In the genomic region with DNA sequence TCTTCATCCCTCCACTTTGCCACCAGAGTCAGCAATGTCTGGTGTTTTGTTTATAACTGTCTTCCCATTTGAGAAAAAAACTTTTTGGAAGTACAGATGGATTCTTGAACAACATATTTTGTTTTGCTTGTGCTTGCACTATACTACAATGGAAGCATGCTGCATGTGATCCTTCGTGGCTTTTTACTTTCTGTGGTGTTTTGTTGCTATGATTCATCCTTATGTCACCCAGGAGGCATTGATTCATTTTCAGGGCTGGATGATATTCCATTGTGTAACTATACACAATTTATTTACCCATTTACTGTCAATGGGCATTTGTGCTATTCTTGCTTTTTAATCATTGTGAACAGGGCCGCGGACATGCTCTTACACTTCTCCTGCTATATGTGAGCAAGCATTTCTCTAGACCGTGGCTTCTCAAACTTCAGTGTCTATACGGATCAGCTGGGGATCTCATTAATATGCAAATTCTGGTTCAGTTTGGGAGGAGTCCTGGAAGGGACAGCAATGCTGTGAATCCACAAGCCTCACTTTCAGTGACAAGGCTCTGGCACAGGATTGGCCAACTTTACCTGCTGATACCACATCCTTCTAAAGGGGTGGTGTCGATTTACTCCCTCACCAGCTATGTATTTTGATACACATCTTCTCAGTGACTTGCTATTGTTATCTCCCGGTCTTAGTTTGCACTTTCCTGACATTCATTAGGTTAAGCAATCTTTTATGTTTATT, we compare ENCODE assay signal across 13 cellular contexts.
DNase-seq lines count a peak whose midpoint lies in the region; ATAC-seq and TF ChIP-seq lines count a peak whose summit lies in the region.
"Had no signal": no experiment of that assay in that cellular context is flagged by ENCODE, and none has a peak within 500 bp of the region (broad histone marks: within the 10 kb centered on the region; RNA-seq: fewer than 3 reads in every experiment).

No MANE protein-coding gene starts in this region.

- WGBS in endodermal cell (ENCODE audit: insufficient coverage in 1 of 2, insufficient read length in 1 of 2), 2 experiments = 75 to 80% methylated on average over 7 of the region's 7 CpGs
- WGBS in mesenchymal stem cell = 69% methylated on average over 7 of the region's 7 CpGs

- 0 out of 2 replicates have a peak, but pooled peaks cover 5% of the 10 kb centered on the region for H3K9me2 ChIP-seq in GM23338 (ENCODE audit: insufficient read depth)

- no peak overlapping the region for H2AK5ac ChIP-seq in mesenchymal stem cell (ENCODE audit: low read length, severe bottlenecking)

- no peaks in the 10 kb centered on the region for H3K36me3 ChIP-seq in GM23338 (ENCODE audit: insufficient read depth)
- no peaks in the 10 kb centered on the region for H3K36me3 ChIP-seq in endodermal cell (ENCODE audit: control insufficient read depth, insufficient read depth, low read length)
- H3K36me3 ChIP-seq in mesenchymal stem cell (ENCODE audit: control insufficient read depth in 1 of 2, insufficient read depth in 2 of 2, low read depth in 1 of 2, low read length in 2 of 2) = no peaks in the 10 kb centered on the region
- no peaks in the 10 kb centered on the region for H3K36me3 ChIP-seq in mucosa of descending colon (ENCODE audit: low read depth)
- H3K36me3 ChIP-seq: heart right ventricle, ovary, spleen, tibial nerve had no signal

- DNase-seq in GM23338 (ENCODE audit: low spot score) (peak; percentile 76), NCI-H226 (peak; percentile 57), endodermal cell (peak; percentile 58), mesenchymal stem cell (peak; percentile 12), Calu3 (no peak), mucosa of descending colon (no peak)
- no peak for DNase-seq in NK-92 treated with Interleukin-12 subunit alpha and Interleukin-12 subunit beta, amount 100 ng/mL, for 24 hours (lab: John Stamatoyannopoulos, UW)
- DNase-seq: heart right ventricle, NCI-H1105, ovary, spleen had no signal

- no peak overlapping the region for H3K23ac ChIP-seq in mesenchymal stem cell (ENCODE audit: low read length in 2 of 2)

- H3K4me1 Mint-ChIP-seq in GM23338 (peaks cover 13% of the 10 kb centered on the region), endodermal cell (peaks cover 2% of the 10 kb centered on the region), Calu3 (ENCODE audit: low read depth, unreplicated experiment) (peaks cover 10% of the 10 kb centered on the region)

- H3K27me3 Mint-ChIP-seq in GM23338 (ENCODE audit: insufficient read depth, low read depth, poor library complexity) (peaks cover 4% of the 10 kb centered on the region), endodermal cell (ENCODE audit: insufficient read depth) (no peaks in the 10 kb centered on the region), Calu3 (ENCODE audit: unreplicated experiment) (peaks cover 16% of the 10 kb centered on the region)

- no peak overlapping the region for H2BK12ac ChIP-seq in mesenchymal stem cell (ENCODE audit: low read length in 2 of 2)

- H3F3A ChIP-seq in GM23338 (replicated peaks; ENCODE audit: low read depth) = no peaks in the 10 kb centered on the region

- ATAC-seq in GM23338 = peak; percentile 91
- ATAC-seq in mucosa of descending colon = no peak
- ATAC-seq: heart right ventricle had no signal

- intact Hi-C loops in Calu3 (cut with micrococcal nuclease; ENCODE audit: unreplicated experiment) = no loop called here
- intact Hi-C loops in mucosa of descending colon (cut with DNase I, micrococcal nuclease) = no loop called here

- H3K4ac ChIP-seq in mesenchymal stem cell (ENCODE audit: low read depth in 1 of 2, low read length in 2 of 2) = no peak overlapping the region

- H3K9me3 ChIP-seq in endodermal cell (ENCODE audit: control insufficient read depth, low read length) = no peaks in the 10 kb centered on the region
- no peaks in the 10 kb centered on the region for H3K9me3 ChIP-seq in mesenchymal stem cell (ENCODE audit: control insufficient read depth, low read length)
- no peaks in the 10 kb centered on the region for H3K9me3 ChIP-seq in mucosa of descending colon
- H3K9me3 ChIP-seq: heart right ventricle, ovary, spleen, tibial nerve had no signal

- no peak overlapping the region for H4K91ac ChIP-seq in mesenchymal stem cell (ENCODE audit: low read length)

- no peak overlapping the region for H2BK15ac ChIP-seq in mesenchymal stem cell (ENCODE audit: low read depth, poor library complexity, severe bottlenecking)

- H3K4me2 ChIP-seq in GM23338 = no peak overlapping the region
- no peak overlapping the region for H3K4me2 ChIP-seq in mesenchymal stem cell (ENCODE audit: low read length, poor library complexity, severe bottlenecking)

- H2AFZ ChIP-seq in GM23338 = no peak overlapping the region
- no peak overlapping the region for H2AFZ ChIP-seq in mesenchymal stem cell (ENCODE audit: low read depth, low read length)

- H2BK120ac ChIP-seq in mesenchymal stem cell (ENCODE audit: low read depth, low read length) = no peak overlapping the region

- no peak overlapping the region for H4K8ac ChIP-seq in mesenchymal stem cell (ENCODE audit: low read length)

- H3K4me3 ChIP-seq in GM23338 (no peak overlapping the region), endodermal cell (ENCODE audit: low read length) (no peak overlapping the region), mesenchymal stem cell (ENCODE audit: insufficient read depth in 1 of 2, low read depth in 1 of 2, low read length in 2 of 2) (no peak overlapping the region), mucosa of descending colon (no peak overlapping the region)
- H3K4me3 ChIP-seq: heart right ventricle, ovary, spleen, tibial nerve had no signal

- H3K9ac ChIP-seq in endodermal cell (ENCODE audit: extremely low read depth, low read length, poor library complexity, severe bottlenecking) (no peak overlapping the region), mesenchymal stem cell (ENCODE audit: low read length) (no peak overlapping the region)

- no peaks in the 10 kb centered on the region for H3K27me3 ChIP-seq in GM23338 (ENCODE audit: insufficient read depth)
- H3K27me3 ChIP-seq in endodermal cell (ENCODE audit: control insufficient read depth, insufficient read depth, low read length, poor library complexity, severe bottlenecking) = no peaks in the 10 kb centered on the region
- no peaks in the 10 kb centered on the region for H3K27me3 ChIP-seq in mesenchymal stem cell (ENCODE audit: control insufficient read depth in 1 of 2, insufficient read depth in 1 of 2, low read length in 2 of 2)
- H3K27me3 ChIP-seq: heart right ventricle, ovary, spleen, tibial nerve had no signal

- BruUV-seq in Calu3 (replicated peaks; lab: Mats Ljungman, UMichigan) = no TSS peak

- H3K4me1 ChIP-seq in GM23338 (ENCODE audit: insufficient read depth) = peaks cover 5% of the 10 kb centered on the region; the same call in 1 of the 2 replicates
- H3K4me1 ChIP-seq in endodermal cell (ENCODE audit: control insufficient read depth, insufficient read depth, low read length) = no peaks in the 10 kb centered on the region
- peaks cover 3% of the 10 kb centered on the region for H3K4me1 ChIP-seq in mesenchymal stem cell (ENCODE audit: control insufficient read depth, insufficient read depth, low read depth, low read length)
- no peaks in the 10 kb centered on the region for H3K4me1 ChIP-seq in mucosa of descending colon (ENCODE audit: low read depth)
- H3K4me1 ChIP-seq: spleen had no signal

- TF ChIP-seq CTCF in GM23338 (conservative IDR thresholded peaks at IDR 0.05; ENCODE audit: low read depth in 2 of 2) (no peak), endodermal cell (conservative IDR thresholded peaks at IDR 0.05) (no peak), Calu3 (IDR thresholded peaks at IDR 0.05; ENCODE audit: unreplicated experiment) (no peak), mucosa of descending colon (IDR thresholded peaks at IDR 0.05) (no peak)

- H3K79me1 ChIP-seq in mesenchymal stem cell (replicated peaks; ENCODE audit: low read length, poor library complexity, severe bottlenecking) = no peaks in the 10 kb centered on the region

- H3K9me3 Mint-ChIP-seq in GM23338 (no peaks in the 10 kb centered on the region), endodermal cell (no peaks in the 10 kb centered on the region), Calu3 (ENCODE audit: low read depth, unreplicated experiment) (no peaks in the 10 kb centered on the region)
- H3K9me3 Mint-ChIP-seq: memory B cell had no signal

- no peak overlapping the region for H3K27ac ChIP-seq in GM23338 (ENCODE audit: low read depth)
- no peak overlapping the region for H3K27ac ChIP-seq in endodermal cell (ENCODE audit: low read depth, low read length)
- H3K27ac ChIP-seq in mesenchymal stem cell (ENCODE audit: low read length, poor library complexity, severe bottlenecking) = no peak overlapping the region
- H3K27ac ChIP-seq: heart right ventricle, ovary, spleen, tibial nerve had no signal

- H3K36me3 Mint-ChIP-seq in GM23338 (ENCODE audit: low read depth) (no peaks in the 10 kb centered on the region), endodermal cell (ENCODE audit: low read depth) (no peaks in the 10 kb centered on the region), Calu3 (ENCODE audit: insufficient read depth, unreplicated experiment) (no peaks in the 10 kb centered on the region)
- H3K36me3 Mint-ChIP-seq: memory B cell had no signal

- no peaks in the 10 kb centered on the region for H3K79me2 ChIP-seq in GM23338 (replicated peaks; ENCODE audit: insufficient read depth)

- H3K14ac ChIP-seq in mesenchymal stem cell (ENCODE audit: low read length in 2 of 2) = no peak overlapping the region

- CTCF ChIA-PET in Calu3 (lab: Charles Lee) = no interaction called here

- no peaks in the 10 kb centered on the region for H4K20me1 ChIP-seq in GM23338 (replicated peaks; ENCODE audit: insufficient read depth)

- no peak overlapping the region for H3K4me3 Mint-ChIP-seq in GM23338
- no peak overlapping the region for H3K4me3 Mint-ChIP-seq in endodermal cell
- no peak overlapping the region for H3K4me3 Mint-ChIP-seq in Calu3 (ENCODE audit: low read depth, unreplicated experiment)
- H3K4me3 Mint-ChIP-seq: memory B cell had no signal

- no peak overlapping the region for H2BK5ac ChIP-seq in mesenchymal stem cell (ENCODE audit: low read depth, low read length, poor library complexity, severe bottlenecking)

- H3K27ac Mint-ChIP-seq in GM23338 = no peak overlapping the region
- no peak overlapping the region for H3K27ac Mint-ChIP-seq in endodermal cell
- no peak overlapping the region for H3K27ac Mint-ChIP-seq in Calu3 (ENCODE audit: unreplicated experiment)
- H3K27ac Mint-ChIP-seq: memory B cell had no signal

- H3K18ac ChIP-seq in mesenchymal stem cell (ENCODE audit: low read depth in 1 of 2, low read length in 2 of 2) = no peak overlapping the region

TF ChIP-seq in GM23338, 12 proteins besides CTCF, POLR2A, EP300 and RAD21 (continues in another document):
- TF ChIP-seq EZH2phosphoT487 (IDR thresholded peaks at IDR 0.05; ENCODE audit: unreplicated experiment) (no peak), NANOG (IDR thresholded peaks at IDR 0.05; ENCODE audit: borderline replicate concordance) (no peak), ZNF331 (CRISPR knock-in tag; IDR thresholded peaks at IDR 0.05; ENCODE audit: low read depth) (no peak)

Comparison
In these comparisons a context has a peak if more than half of its experiments do, and no peak if none do; other contexts are left out.
1. DNase-seq: peak in GM23338 (single experiment), NCI-H226 (single experiment), endodermal cell (single experiment) and mesenchymal stem cell (single experiment); none in Calu3 (single experiment), mucosa of descending colon (0 of 3) and NK-92 treated with Interleukin-12 subunit alpha and Interleukin-12 subunit beta, amount 100 ng/mL, for 24 hours (single experiment).